In genomic region chr6:28638915-28639314, GRCh38 we compare ENCODE assay signal across 17 cellular contexts.
DNase-seq lines count a peak whose midpoint lies in the region; ATAC-seq and TF ChIP-seq lines count a peak whose summit lies in the region.
"Had no signal": no experiment of that assay in that cellular context is flagged by ENCODE, and none has a peak within 500 bp of the region (broad histone marks: within the 10 kb centered on the region; RNA-seq: fewer than 3 reads in every experiment).

No MANE protein-coding gene starts in this region.

- H3K36me3 ChIP-seq in testis (ENCODE audit: low read depth, missing control alignments): no peaks in the 10 kb centered on the region
- no peaks in the 10 kb centered on the region for H3K36me3 ChIP-seq in HAP-1 (replicated peaks)

- ATAC-seq in GM19351 (IDR thresholded peaks at IDR 0.05; ENCODE audit: unreplicated experiment): no peak
- ATAC-seq: GM12878 had no signal

- H3K9me3 ChIP-seq in testis (no peaks in the 10 kb centered on the region), HAP-1 (no peaks in the 10 kb centered on the region)

- intact Hi-C loops in testis (cut with DNase I; ENCODE audit: low total_unique reads): no loop called here

- no peak for TF ChIP-seq POLR2A in testis (IDR thresholded peaks at IDR 0.05)

- WGBS in testis, 2 donors: 48 to 51% methylated on average over 15 of the region's 15 CpGs

- H3K27me3 ChIP-seq in testis (no peaks in the 10 kb centered on the region), HAP-1 (ENCODE audit: low read depth) (no peaks in the 10 kb centered on the region)

- H3K4me1 ChIP-seq in testis (no peaks in the 10 kb centered on the region), HAP-1 (no peaks in the 10 kb centered on the region)

- in situ Hi-C loops in HAP-1 (cut with MboI; ENCODE audit: low sequenced_read_pairs): no loop called here

- DNase-seq in Daoy (ENCODE audit: low read depth): peak; percentile 22
- peak; percentile 53 for DNase-seq in HT1080 (ENCODE audit: low read depth)
- DNase-seq in left kidney (ENCODE audit: low read depth, low spot score): peak; percentile 35
- DNase-seq in testis: peak; percentile 74
- DNase-seq in HT-29 (ENCODE audit: low spot score): no peak
- no peak for DNase-seq in HAP-1 (ENCODE audit: low spot score in 2 of 2)
- DNase-seq: ACHN; C1 segment of cervical spinal cord; Calu3; CD4-positive, alpha-beta T cell; DMS 273 treated with DMSO at 0.1 percent for 48 hours; GOT3; HCEC 1CT; IMR-90; KBM-7 had no signal

- no peak overlapping the region for H3K4me3 ChIP-seq in testis
- no peak overlapping the region for H3K4me3 ChIP-seq in HAP-1
- H3K4me3 ChIP-seq: GM12878 had no signal

- H3K27ac ChIP-seq in testis: no peak overlapping the region

- TF ChIP-seq CTCF in testis (IDR thresholded peaks at IDR 0.05): no peak

Comparison
In these comparisons a context has a peak if more than half of its experiments do, and no peak if none do; other contexts are left out.
1. DNase-seq: peak in Daoy (single experiment), HT1080 (single experiment), left kidney (single experiment) and testis (single experiment); none in HT-29 (single experiment) and HAP-1 (0 of 2).